Comparison of ENCODE assay signal across 18 cellular contexts in genomic region chr6:130034815-130035146, GRCh38. TPM values are rescaled to one million over a fixed set of nuclear protein-coding genes. Genes with fewer than 3 reads are reported as not detected.
DNase-seq lines count a peak whose midpoint lies in the region; ATAC-seq, FAIRE-seq and TF ChIP-seq lines count a peak whose summit lies in the region.
"Had no signal": no experiment of that assay in that cellular context is flagged by ENCODE, and none has a peak within 500 bp of the region (broad histone marks: within the 10 kb centered on the region; RNA-seq: fewer than 3 reads in every experiment).

No MANE protein-coding gene starts in this region.

- WGBS in K562 (ENCODE audit: insufficient coverage, low coverage, missing lambda C conversion rate): 28% methylated on average over 7 of the region's 7 CpGs
- 45% methylated on average over 7 of the region's 7 CpGs for WGBS in smooth muscle cell (ENCODE audit: low lambda C conversion rate)

- H3K4me3 Mint-ChIP-seq in activated CD8-positive, alpha-beta memory T cell treated with anti-CD3 and anti-CD28 coated beads, Interleukin-2, amount 10 ng/mL, durations not matched to agents 7 days and 5 days: peak overlapping the region; percentile 32
- H3K4me3 Mint-ChIP-seq in WTC11: no peak overlapping the region
- H3K4me3 Mint-ChIP-seq: CD14-positive monocyte, neural crest cell had no signal

- peak overlapping the region; percentile 80 for H3K27ac Mint-ChIP-seq in activated CD8-positive, alpha-beta memory T cell treated with anti-CD3 and anti-CD28 coated beads, Interleukin-2, amount 10 ng/mL, durations not matched to agents 7 days and 5 days
- no peak overlapping the region for H3K27ac Mint-ChIP-seq in WTC11
- H3K27ac Mint-ChIP-seq: CD14-positive monocyte had no signal

- no peak for FAIRE-seq in K562 (lab: Jason Lieb, UNC)
- FAIRE-seq: kidney had no signal

- H3K9me3 Mint-ChIP-seq in activated CD8-positive, alpha-beta memory T cell treated with anti-CD3 and anti-CD28 coated beads, Interleukin-2, amount 10 ng/mL, durations not matched to agents 7 days and 5 days (ENCODE audit: low read depth): peaks cover 2% of the 10 kb centered on the region
- no peaks in the 10 kb centered on the region for H3K9me3 Mint-ChIP-seq in WTC11
- H3K9me3 Mint-ChIP-seq: neural crest cell had no signal

- H3K4me3 ChIP-seq in SJSA1 (no peak overlapping the region), K562 (no peak overlapping the region), smooth muscle cell (peak overlapping the region; percentile 19)
- H3K4me3 ChIP-seq: colonic mucosa, upper lobe of left lung had no signal

- H3K27me3 Mint-ChIP-seq in activated CD8-positive, alpha-beta memory T cell treated with anti-CD3 and anti-CD28 coated beads, Interleukin-2, amount 10 ng/mL, durations not matched to agents 7 days and 5 days: no peaks in the 10 kb centered on the region
- H3K27me3 Mint-ChIP-seq in WTC11 (ENCODE audit: low read depth): no peaks in the 10 kb centered on the region

- no peaks in the 10 kb centered on the region for H3K27me3 ChIP-seq in SJSA1 (replicated peaks)
- H3K27me3 ChIP-seq in K562 (ENCODE audit: control insufficient read depth in 2 of 2, insufficient read depth in 2 of 2, low read length in 2 of 2): no peaks in the 10 kb centered on the region
- H3K27me3 ChIP-seq in smooth muscle cell (ENCODE audit: low read depth): no peaks in the 10 kb centered on the region
- H3K27me3 ChIP-seq: colonic mucosa, foreskin keratinocyte, upper lobe of left lung had no signal

- CTCF ChIA-PET in activated CD8-positive, alpha-beta memory T cell treated with anti-CD3 and anti-CD28 coated beads, Interleukin-2, amount 10 ng/mL, durations not matched to agents 7 days and 5 days (lab: Charles Lee): interaction anchor here (1.1 kb wide), 1 partner anchor 247 kb away, joined by 3 read pairs; no protein-coding TSS in a partner anchor
- CTCF ChIA-PET in K562 (lab: Yijun Ruan, JAX; ENCODE audit: low intra/inter-chr PET ratio): no interaction called here
- CTCF ChIA-PET in WTC11 (lab: Charles Lee): interaction anchor here (1.9 kb wide), 1 partner anchor 14 kb away, joined by 10 read pairs; no protein-coding TSS in a partner anchor

- POLR2A ChIA-PET in K562 (lab: Yijun Ruan, JAX): interaction anchor here (0.6 kb wide), 1 partner anchor 208 kb away, joined by 3 read pairs; no protein-coding TSS in a partner anchor
- POLR2A ChIA-PET in WTC11 (lab: Charles Lee): no interaction called here

- no peaks in the 10 kb centered on the region for H3K79me2 ChIP-seq in K562 (ENCODE audit: control insufficient read depth, insufficient read depth, low read length)
- H3K79me2 ChIP-seq in smooth muscle cell (ENCODE audit: low read depth): peaks cover 17% of the 10 kb centered on the region

- no peak overlapping the region for H2AFZ ChIP-seq in K562 (ENCODE audit: low read depth, low read length)
- H2AFZ ChIP-seq in smooth muscle cell (ENCODE audit: low read depth): no peak overlapping the region

- H3K36me3 Mint-ChIP-seq in activated CD8-positive, alpha-beta memory T cell treated with anti-CD3 and anti-CD28 coated beads, Interleukin-2, amount 10 ng/mL, durations not matched to agents 7 days and 5 days: peaks cover 40% of the 10 kb centered on the region
- H3K36me3 Mint-ChIP-seq in WTC11: peaks cover 3% of the 10 kb centered on the region; the same call in 1 of the 2 replicates

- DNase-seq in activated CD8-positive, alpha-beta memory T cell treated with anti-CD3 and anti-CD28 coated beads, Interleukin-2, amount 10 ng/mL, durations not matched to agents 7 days and 5 days: no peak
- no peak for DNase-seq in activated CD8-positive, alpha-beta memory T cell treated with anti-CD3 and anti-CD28 coated beads, Interleukin-2, amount 50 U/mL, for 4 hours
- DNase-seq in SJSA1 (ENCODE audit: low read depth in 1 of 2, low spot score in 2 of 2) (no peak), K562 (ENCODE audit: extremely low read depth in 1 of 4, low spot score in 3 of 4) (no peak), smooth muscle cell (lab: John Stamatoyannopoulos, UW; ENCODE audit: unreplicated experiment) (no peak), C1 segment of cervical spinal cord (lab: John Stamatoyannopoulos, UW) (no peak), NOMO-1 treated with DMSO at 0.1 percent for 48 hours (lab: John Stamatoyannopoulos, UW; ENCODE audit: unreplicated experiment) (no peak), WTC11 (ENCODE audit: low spot score) (no peak)
- DNase-seq: ACHN, activated gamma-delta T cell treated with Interleukin-2 at 50 U/mL for 16 hours, colonic mucosa, kidney, NCI-H1436, NCI-H2227 treated with DMSO at 0.1 percent for 48 hours, upper lobe of left lung had no signal

- no peaks in the 10 kb centered on the region for H3K9me1 ChIP-seq in K562 (ENCODE audit: control insufficient read depth, insufficient read depth, low read length)

- H3K4me2 ChIP-seq in K562 (ENCODE audit: insufficient read depth, low read length): peak overlapping the region; percentile 15; the same call in 1 of the 2 replicates
- H3K4me2 ChIP-seq in smooth muscle cell: peak overlapping the region; percentile 68

- BruUV-seq in K562 (replicated peaks; lab: Mats Ljungman, UMichigan): no TSS peak

- H3K9ac ChIP-seq in K562 (ENCODE audit: insufficient read depth in 1 of 2, low read depth in 2 of 2, low read length in 2 of 2) (no peak overlapping the region), smooth muscle cell (ENCODE audit: low read depth) (no peak overlapping the region)

- no peak for TF ChIP-seq EP300 in K562 (IDR thresholded peaks at IDR 0.05; ENCODE audit: low read length)

- no peak for TF ChIP-seq POLR2A in K562 (conservative IDR thresholded peaks at IDR 0.05)

- in situ Hi-C loops in K562 (cut with MboI): no loop called here

- H3K4me1 ChIP-seq in SJSA1 (replicated peaks): peaks cover 24% of the 10 kb centered on the region
- peaks cover 3 to 22% of the 10 kb centered on the region in 2 experiments; a peak in 3 of 5 replicates for H3K4me1 ChIP-seq in K562 (replicated peaks in 1 of 2; ENCODE audit: control insufficient read depth in 2 of 2, insufficient read depth in 2 of 2, low read length in 2 of 2)
- peaks cover 12% of the 10 kb centered on the region for H3K4me1 ChIP-seq in smooth muscle cell (ENCODE audit: low read depth)
- H3K4me1 ChIP-seq: colonic mucosa, foreskin keratinocyte, upper lobe of left lung had no signal

- peak overlapping the region; percentile 4 for H3K27ac ChIP-seq in SJSA1
- no peak overlapping the region for H3K27ac ChIP-seq in K562 (ENCODE audit: extremely low read depth, low read depth, low read length)
- H3K27ac ChIP-seq in smooth muscle cell (ENCODE audit: low read depth): peak overlapping the region; percentile 80
- H3K27ac ChIP-seq: colonic mucosa, foreskin keratinocyte, upper lobe of left lung had no signal

- no peak for TF ChIP-seq CTCF in K562 (IDR thresholded peaks at IDR 0.05 in 2 of 3, conservative IDR thresholded peaks at IDR 0.05 in 1 of 3; ENCODE audit: insufficient read depth in 2 of 3, low read depth in 1 of 3, low read length in 3 of 3)
- TF ChIP-seq CTCF in smooth muscle cell (IDR thresholded peaks at IDR 0.05; ENCODE audit: borderline replicate concordance, insufficient read depth, poor library complexity, severe bottlenecking): no peak
- TF ChIP-seq CTCF in WTC11 (IDR thresholded peaks at IDR 0.05): no peak

- peaks cover 17% of the 10 kb centered on the region for H3F3A ChIP-seq in smooth muscle cell (ENCODE audit: low read depth)

- intact Hi-C loops in K562 (cut with micrococcal nuclease): loop anchor here (10.0 kb wide), 1 partner anchor 810 kb away; no protein-coding TSS in a partner anchor

- peak; percentile 4 for ATAC-seq in activated CD8-positive, alpha-beta memory T cell treated with anti-CD3 and anti-CD28 coated beads, Interleukin-2, amount 10 ng/mL, durations not matched to agents 7 days and 5 days
- no peak; the same call in 2 of the 3 replicates for ATAC-seq in K562
- ATAC-seq in WTC11: no peak

- no peaks in the 10 kb centered on the region for H4K20me1 ChIP-seq in K562 (replicated peaks; ENCODE audit: control insufficient read depth, insufficient read depth, low read length)
- peaks cover 57% of the 10 kb centered on the region for H4K20me1 ChIP-seq in smooth muscle cell (ENCODE audit: low read depth)

- TF ChIP-seq RAD21 in K562 (CRISPR knock-in tag; conservative IDR thresholded peaks at IDR 0.05 in 1 of 2, IDR thresholded peaks at IDR 0.05 in 1 of 2): no peak

- H3K9me3 ChIP-seq in SJSA1 (replicated peaks) (no peaks in the 10 kb centered on the region), K562 (replicated peaks; ENCODE audit: control insufficient read depth, insufficient read depth, low read depth, low read length) (no peaks in the 10 kb centered on the region), smooth muscle cell (replicated peaks; ENCODE audit: low read depth) (no peaks in the 10 kb centered on the region)
- H3K9me3 ChIP-seq: colonic mucosa, upper lobe of left lung had no signal

- H3K4me1 Mint-ChIP-seq in activated CD8-positive, alpha-beta memory T cell treated with anti-CD3 and anti-CD28 coated beads, Interleukin-2, amount 10 ng/mL, durations not matched to agents 7 days and 5 days: peaks cover 46% of the 10 kb centered on the region
- H3K4me1 Mint-ChIP-seq in WTC11: peaks cover 17% of the 10 kb centered on the region
- H3K4me1 Mint-ChIP-seq: neural crest cell had no signal

- no peaks in the 10 kb centered on the region for H3K36me3 ChIP-seq in SJSA1
- H3K36me3 ChIP-seq in K562 (ENCODE audit: control insufficient read depth, insufficient read depth, low read length): no peaks in the 10 kb centered on the region
- H3K36me3 ChIP-seq in smooth muscle cell (ENCODE audit: low read depth): no peaks in the 10 kb centered on the region
- H3K36me3 ChIP-seq: colonic mucosa, upper lobe of left lung had no signal

RNA-seq across cellular contexts. Expression of gene L3MBTL3, which starts 16.4 kb away (rescaled TPM):
- total RNA-seq in activated CD8-positive, alpha-beta memory T cell treated with anti-CD3 and anti-CD28 coated beads, Interleukin-2, amount 10 ng/mL, durations not matched to agents 7 days and 5 days: 10 to 100 TPM; 15.4 to 25.6 TPM
- 12.3 and 24.7 TPM in 2 replicates for total RNA-seq in SJSA1 (2014; rRNA removed; shearing (Covaris generic))
- total RNA-seq in K562 (2011; cell fraction: chromatin; rRNA removed; ENCODE audit: low replicate concordance): 6.6 and 24.9 TPM in 2 replicates
- 3.2 and 6.4 TPM in 2 replicates for total RNA-seq in K562 (2011; cell fraction: nucleolus; rRNA removed)
- 3.6 and 10.3 TPM in 2 replicates for total RNA-seq in K562 (2011; cell fraction: nucleoplasm; rRNA removed)
- 2.3 TPM in 2 replicates for total RNA-seq in K562 (2014; rRNA removed)
- 5.2 and 5.3 TPM in 2 replicates for total RNA-seq in K562 (2014; rRNA removed; fragmentation: Illumina TruSeq; extraction: Trizol)
- 3.7 and 4.5 TPM in 2 replicates for total RNA-seq in K562 (2015; rRNA removed; fragmentation: Illumina TruSeq; extraction: Trizol)
- total RNA-seq in K562 (2021): 5.7 and 5.9 TPM in 2 replicates
- polyA plus RNA-seq in K562 (2011; rRNA removed): 5.1 and 6.9 TPM in 2 replicates
- 1.0 and 2.3 TPM in 2 replicates for polyA plus RNA-seq in K562 (2011; cell fraction: cytosol; rRNA removed)
- polyA plus RNA-seq in K562 (2011; cell fraction: nucleus; rRNA removed): 14.6 and 18.2 TPM in 2 replicates
- 3.1 and 3.4 TPM in 2 replicates for polyA plus RNA-seq in K562 (2012)
- 4.9 and 6.1 TPM in 2 replicates for polyA plus RNA-seq in K562 (2014; fragmentation: Illumina TruSeq; extraction: Trizol)
- polyA plus RNA-seq in K562 (2014; fragmentation: Nextera tagmentation; extraction: Ambion mirVana): 1 to 10 TPM in 1 of 2 experiments, under 1 TPM in 1; 0.83 to 5.4 TPM
- 6.6 and 8.1 TPM in 2 replicates for polyA plus RNA-seq in K562 (2014; rRNA removed)
- polyA minus RNA-seq in K562 (2011; rRNA and poly(A)+ RNA removed): 3.5 and 6.2 TPM in 2 replicates
- 2.1 and 3.9 TPM in 2 replicates for polyA minus RNA-seq in K562 (2011; cell fraction: cytosol; rRNA and poly(A)+ RNA removed)
- polyA minus RNA-seq in K562 (2011; cell fraction: nucleus; rRNA and poly(A)+ RNA removed): 5.5 and 7.3 TPM in 2 replicates
- 14.2 and 18.0 TPM in 2 replicates for total RNA-seq in smooth muscle cell
- polyA plus RNA-seq in smooth muscle cell: 4.1 and 5.4 TPM in 2 replicates
- 13.0 to 18.1 TPM (median 13.7 TPM) in 3 replicates for total RNA-seq in WTC11 (2021)
